22 cellular contexts compared by ENCODE assay signal in genomic region chr14:77198576-77198975, GRCh38. TPM values are rescaled to one million over a fixed set of nuclear protein-coding genes. Genes with fewer than 3 reads are reported as not detected.
DNase-seq lines count a peak whose midpoint lies in the region; TF ChIP-seq lines count a peak whose summit lies in the region.
"Had no signal": no experiment of that assay in that cellular context is flagged by ENCODE, and none has a peak within 500 bp of the region (broad histone marks: within the 10 kb centered on the region; RNA-seq: fewer than 3 reads in every experiment).

No MANE protein-coding gene starts in this region.

- peaks cover 21% of the 10 kb centered on the region for H3K4me1 Mint-ChIP-seq in endothelial cell (ENCODE audit: unreplicated experiment)
- H3K4me1 Mint-ChIP-seq: B cell had no signal

- H3K9me2 ChIP-seq in PC-9 (ENCODE audit: insufficient read depth) = no peaks in the 10 kb centered on the region

- CTCF ChIA-PET in PC-9 (lab: Charles Lee) = no interaction called here

- intact Hi-C loops in cardiac septum (cut with DNase I) = loop anchor here (5.0 kb wide), 1 partner anchor 56 kb away; the partner anchor contains the start of gene ZDHHC22
- intact Hi-C loops in PC-9 (cut with micrococcal nuclease; ENCODE audit: unreplicated experiment) = no loop called here

- H3K4me2 ChIP-seq in PC-9 = no peak overlapping the region
- H3K4me2 ChIP-seq: A549 had no signal

- H3K36me3 Mint-ChIP-seq in endothelial cell (ENCODE audit: low read depth, unreplicated experiment) = no peaks in the 10 kb centered on the region
- H3K36me3 Mint-ChIP-seq: CD8-positive, alpha-beta T cell had no signal

- no peaks in the 10 kb centered on the region for H3K9me3 Mint-ChIP-seq in endothelial cell (ENCODE audit: unreplicated experiment)
- H3K9me3 Mint-ChIP-seq: CD4-positive, alpha-beta T cell; CD8-positive, alpha-beta T cell had no signal

- BruUV-seq in PC-9 (replicated peaks; lab: Mats Ljungman, UMichigan) = no TSS peak

- H3K27ac Mint-ChIP-seq in endothelial cell (ENCODE audit: unreplicated experiment) = peak overlapping the region; percentile 0
- H3K27ac Mint-ChIP-seq: B cell; CD4-positive, alpha-beta T cell; CD8-positive, alpha-beta T cell had no signal

- no peak overlapping the region for H2AFZ ChIP-seq in PC-9

- DNase-seq in G401 (ENCODE audit: low spot score) = peak; percentile 95
- peak; percentile 45 to 77 for DNase-seq in cerebellar nuclear complex (lab: John Stamatoyannopoulos, UW)
- peak; percentile 21 for DNase-seq in endothelial cell (ENCODE audit: low spot score)
- DNase-seq in medulla oblongata (ENCODE audit: extremely low spot score) = peak; percentile 25
- no peak for DNase-seq in cardiac septum (ENCODE audit: low spot score)
- DNase-seq in PC-9 = no peak
- DNase-seq in NCI-H187 treated with DMSO at 0.1 percent for 48 hours (lab: John Stamatoyannopoulos, UW) = no peak
- no peak for DNase-seq in activated CD4-positive, alpha-beta T cell treated with anti-CD3 and anti-CD28 coated beads for 48 hours
- DNase-seq: AML-193; Caco-2; Calu3; CD4-positive, alpha-beta T cell; CD8-positive, alpha-beta T cell; DMS79 treated with DMSO at 0.1 percent for 48 hours; GDM1 had no signal

- peaks cover 7% of the 10 kb centered on the region for H3K27me3 Mint-ChIP-seq in endothelial cell (ENCODE audit: unreplicated experiment)

- peaks cover 100% of the 10 kb centered on the region for H3K27me3 ChIP-seq in PC-9 (ENCODE audit: insufficient read depth, low read depth)
- H3K27me3 ChIP-seq: BLaER1 treated with 17β-estradiol and CSF1 and Interleukin-3, amounts not matched to agents 10 nM and 100 nM had no signal

- H3K36me3 ChIP-seq in PC-9 (ENCODE audit: low read depth) = no peaks in the 10 kb centered on the region

- no peaks in the 10 kb centered on the region for H3K4me1 ChIP-seq in PC-9 (replicated peaks; ENCODE audit: insufficient read depth)
- H3K4me1 ChIP-seq: A549, Caco-2 had no signal

- no peaks in the 10 kb centered on the region for H3K9me3 ChIP-seq in PC-9 (ENCODE audit: insufficient read depth, low read depth)
- H3K9me3 ChIP-seq: A549; BLaER1 treated with 17β-estradiol and CSF1 and Interleukin-3, amounts not matched to agents 10 nM and 100 nM; Caco-2 had no signal

- in situ Hi-C loops in G401 (cut with HindIII; ENCODE audit: low sequenced_read_pairs) = no loop called here

- POLR2A ChIA-PET in PC-9 (lab: Charles Lee; ENCODE audit: unreplicated experiment) = no interaction called here

- H3K27ac ChIP-seq in PC-9 = no peak overlapping the region
- H3K27ac ChIP-seq: 22Rv1; A549; BLaER1 treated with 17β-estradiol and CSF1 and Interleukin-3, amounts not matched to agents 10 nM and 100 nM; C4-2B had no signal

- H3K4me3 Mint-ChIP-seq in endothelial cell (ENCODE audit: unreplicated experiment) = no peak overlapping the region
- H3K4me3 Mint-ChIP-seq: B cell; CD4-positive, alpha-beta T cell; CD8-positive, alpha-beta T cell had no signal

- H3F3A ChIP-seq in PC-9 (ENCODE audit: insufficient read depth, low read depth) = no peaks in the 10 kb centered on the region

- H3K79me2 ChIP-seq in PC-9 (ENCODE audit: low read depth) = no peaks in the 10 kb centered on the region

- no peaks in the 10 kb centered on the region for H4K20me1 ChIP-seq in PC-9 (ENCODE audit: insufficient read depth)

- TF ChIP-seq CTCF in endothelial cell (IDR thresholded peaks at IDR 0.05; ENCODE audit: unreplicated experiment) (no peak), PC-9 (conservative IDR thresholded peaks at IDR 0.05) (no peak)

- no peak overlapping the region for H3K4me3 ChIP-seq in PC-9
- H3K4me3 ChIP-seq: A549; BLaER1 treated with 17β-estradiol and CSF1 and Interleukin-3, amounts not matched to agents 10 nM and 100 nM; GM12878 had no signal

RNA-seq across cellular contexts. Expression of gene TMEM63C, which starts 17.0 kb away (rescaled TPM):
- total RNA-seq in G401 (2014; rRNA removed; shearing (Covaris generic)) = 0.06 TPM in 1 of 2 replicates, not detected in the other
- 6.6 TPM for total RNA-seq in endothelial cell (ENCODE audit: unreplicated experiment)
- 0.46 TPM for total RNA-seq in cardiac septum
- 2.1 and 2.2 TPM in 2 replicates for total RNA-seq in PC-9 (2021)

RNA-seq across cellular contexts. Expression of gene ZDHHC22, which starts 57.0 kb away (rescaled TPM):
- total RNA-seq in G401 (2014; rRNA removed; shearing (Covaris generic)) = 0.25 TPM in 1 of 2 replicates, not detected in the other
- total RNA-seq in endothelial cell (ENCODE audit: unreplicated experiment) (12.0 TPM), cardiac septum (not detected), PC-9 (2021) (not detected in 2 replicates)
- total RNA-seq: A172; B cell; Caco-2; Calu3; CD4-positive, alpha-beta T cell; CD8-positive, alpha-beta T cell; GM12878 had no signal

Comparison
In these comparisons a context has a peak if more than half of its experiments do, and no peak if none do; other contexts are left out.
1. DNase-seq: peak in G401 (single experiment), cerebellar nuclear complex (2 of 2), endothelial cell (single experiment) and medulla oblongata (single experiment); none in cardiac septum (single experiment), PC-9 (0 of 2), NCI-H187 treated with DMSO at 0.1 percent for 48 hours (single experiment) and activated CD4-positive, alpha-beta T cell treated with anti-CD3 and anti-CD28 coated beads for 48 hours (single experiment).
2. RNA of gene ZDHHC22, which starts 57.0 kb away (total RNA-seq): 12.0 TPM in endothelial cell (single experiment); not detected in cardiac septum (single experiment), 0.25 TPM in G401 and not detected in PC-9; every median in the first group is over 10 times any median in the second.